8 cellular contexts compared by ENCODE assay signal in genomic region chr19:58059003-58059671, GRCh38. TPM values are rescaled to one million over a fixed set of nuclear protein-coding genes. Genes with fewer than 3 reads are reported as not detected.
DNase-seq lines count a peak whose midpoint lies in the region.

Gene ZNF135, plus strand, starts transcription at chr19:58059282. Its CDS starts 721 bp downstream, at chr19:58060003.

- peak; percentile 11 for DNase-seq in NCI-H2107 treated with DMSO at 0.1 percent for 48 hours (lab: John Stamatoyannopoulos, UW; ENCODE audit: unreplicated experiment)
- DNase-seq in NCI-H2107 (lab: John Stamatoyannopoulos, UW): no peak
- DNase-seq in activated CD8-positive, alpha-beta memory T cell treated with anti-CD3 and anti-CD28 coated beads for 1 hour (ENCODE audit: extremely low read depth in 1 of 2, low read depth in 1 of 2): peak; percentile 10 to 44
- peak in 1 of 3 donors; percentile 6 for DNase-seq in effector memory CD4-positive, alpha-beta T cell
- peak; percentile 41 to 54 for DNase-seq in lung microvascular endothelial cell (ENCODE audit: low read depth in 2 of 2)
- peak; percentile 49 for DNase-seq in stimulated activated CD4-positive, alpha-beta T cell treated with anti-CD3 and anti-CD28 coated beads, Interleukin-2, amount 100 ng/mL, for 4 hours (ENCODE audit: low read depth)
- no peak for DNase-seq in Kasumi-1 (lab: John Stamatoyannopoulos, UW)
- no peak for DNase-seq in NCI-H2196 (lab: John Stamatoyannopoulos, UW; ENCODE audit: unreplicated experiment)

- H3K4me1 ChIP-seq in effector memory CD4-positive, alpha-beta T cell (ENCODE audit: control insufficient read depth, insufficient read depth, low read length, poor library complexity, severe bottlenecking): no peaks in the 10 kb centered on the region

- peak within 1 kb of the TSS; percentile 44 for H3K4me3 ChIP-seq in effector memory CD4-positive, alpha-beta T cell (ENCODE audit: insufficient read depth, low read depth, low read length, poor library complexity, severe bottlenecking)

- peaks cover 12% of the 10 kb centered on the region for H3K9me3 ChIP-seq in effector memory CD4-positive, alpha-beta T cell (ENCODE audit: control insufficient read depth, low read length)

- no peaks in the 10 kb centered on the region for H3K36me3 ChIP-seq in effector memory CD4-positive, alpha-beta T cell (ENCODE audit: control insufficient read depth, insufficient read depth, low read length)

- peak within 1 kb of the TSS; percentile 18 for H3K27ac ChIP-seq in effector memory CD4-positive, alpha-beta T cell (ENCODE audit: insufficient read depth, low read length, poor library complexity, severe bottlenecking)

- no peaks in the 10 kb centered on the region for H3K27me3 ChIP-seq in effector memory CD4-positive, alpha-beta T cell (replicated peaks; ENCODE audit: control insufficient read depth, insufficient read depth, low read length, poor library complexity, severe bottlenecking)

RNA-seq across cellular contexts. Expression of gene ZNF135, which starts in this region (rescaled TPM):
- total RNA-seq in lung microvascular endothelial cell: 0.65 and 2.8 TPM in 2 replicates

Comparison
In these comparisons a context has a peak if more than half of its experiments do, and no peak if none do; other contexts are left out.
1. DNase-seq: peak in NCI-H2107 treated with DMSO at 0.1 percent for 48 hours (single experiment), activated CD8-positive, alpha-beta memory T cell treated with anti-CD3 and anti-CD28 coated beads for 1 hour (2 of 2), lung microvascular endothelial cell (2 of 2) and stimulated activated CD4-positive, alpha-beta T cell treated with anti-CD3 and anti-CD28 coated beads, Interleukin-2, amount 100 ng/mL, for 4 hours (single experiment); none in NCI-H2107 (single experiment), Kasumi-1 (0 of 2) and NCI-H2196 (single experiment).